19 cellular contexts compared by ENCODE assay signal in the genomic region with DNA sequence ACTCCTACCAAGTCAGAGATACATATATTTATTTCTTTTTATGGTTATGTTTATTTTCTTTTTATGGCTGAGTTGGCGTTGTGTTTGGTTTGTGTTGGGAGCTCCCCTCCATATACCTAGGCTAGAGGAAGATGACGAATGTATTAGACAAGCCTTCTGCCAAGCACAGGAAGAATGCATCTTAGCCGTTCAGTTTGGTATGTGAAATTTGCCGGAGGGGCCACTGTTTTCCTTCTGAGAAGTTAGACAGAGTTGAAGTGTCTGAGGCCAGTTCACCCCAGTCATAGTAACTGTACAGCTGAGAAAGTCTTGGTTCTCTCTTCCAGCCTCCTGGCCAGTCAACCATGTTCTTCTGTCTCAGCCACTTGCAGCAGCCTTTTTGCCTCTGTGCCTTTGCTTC. TPM values are rescaled to one million over a fixed set of nuclear protein-coding genes. Genes with fewer than 3 reads are reported as not detected.
DNase-seq lines count a peak whose midpoint lies in the region; ATAC-seq and TF ChIP-seq lines count a peak whose summit lies in the region.
"Had no signal": no experiment of that assay in that cellular context is flagged by ENCODE, and none has a peak within 500 bp of the region (broad histone marks: within the 10 kb centered on the region; RNA-seq: fewer than 3 reads in every experiment).

No MANE protein-coding gene starts in this region.

- H3F3A ChIP-seq in smooth muscle cell (ENCODE audit: low read depth), result peaks cover 3% of the 10 kb centered on the region

- H3K27ac ChIP-seq in cardiac muscle cell (peak overlapping the region; percentile 8), right cardiac atrium (ENCODE audit: low read length) (no peak overlapping the region), foreskin keratinocyte (no peak overlapping the region), smooth muscle cell (ENCODE audit: low read depth) (peak overlapping the region; percentile 99), esophagus squamous epithelium (no peak overlapping the region)
- H3K27ac ChIP-seq: left lung, testis, WERI-Rb-1 had no signal

- no peaks in the 10 kb centered on the region for H3K9me3 ChIP-seq in cardiac muscle cell (ENCODE audit: low read depth)
- H3K9me3 ChIP-seq in right cardiac atrium (ENCODE audit: control insufficient read depth, low read length), result no peaks in the 10 kb centered on the region
- no peaks in the 10 kb centered on the region for H3K9me3 ChIP-seq in smooth muscle cell (replicated peaks; ENCODE audit: low read depth)
- no peaks in the 10 kb centered on the region for H3K9me3 ChIP-seq in esophagus squamous epithelium
- H3K9me3 ChIP-seq: left lung, testis had no signal

- H3K79me2 ChIP-seq in smooth muscle cell (ENCODE audit: low read depth), result peaks cover 100% of the 10 kb centered on the region

- H3K4me1 ChIP-seq in cardiac muscle cell (ENCODE audit: low read depth), result peaks cover 68% of the 10 kb centered on the region
- peaks cover 24% of the 10 kb centered on the region for H3K4me1 ChIP-seq in right cardiac atrium (ENCODE audit: control insufficient read depth, insufficient read depth, low read length)
- peaks cover 37% of the 10 kb centered on the region for H3K4me1 ChIP-seq in foreskin keratinocyte
- peaks cover 61% of the 10 kb centered on the region for H3K4me1 ChIP-seq in smooth muscle cell (ENCODE audit: low read depth)
- H3K4me1 ChIP-seq in esophagus squamous epithelium, result peaks cover 0 to 65% (median 11%) of the 10 kb centered on the region in 3 donors

- H3K4me3 ChIP-seq in cardiac muscle cell, result no peak overlapping the region
- no peak overlapping the region for H3K4me3 ChIP-seq in right cardiac atrium (ENCODE audit: low read length)
- H3K4me3 ChIP-seq in astrocyte of the spinal cord (ENCODE audit: low read depth, low read length), result no peak overlapping the region
- no peak overlapping the region for H3K4me3 ChIP-seq in smooth muscle cell
- no peak overlapping the region for H3K4me3 ChIP-seq in esophagus squamous epithelium
- H3K4me3 ChIP-seq: left lung, testis had no signal

- peak overlapping the region; percentile 41 for H3K4me2 ChIP-seq in smooth muscle cell

- DNase-seq in cardiac muscle cell (ENCODE audit: low read depth in 1 of 2, low spot score in 1 of 2), result peak in 1 of 2 donors; percentile 39
- no peak for DNase-seq in right cardiac atrium
- peak; percentile 75 for DNase-seq in astrocyte of the spinal cord (ENCODE audit: low read depth, low spot score)
- DNase-seq in foreskin keratinocyte, result peak; percentile 68 to 90
- DNase-seq in smooth muscle cell (lab: John Stamatoyannopoulos, UW; ENCODE audit: unreplicated experiment), result no peak
- no peak for DNase-seq in esophagus squamous epithelium (lab: John Stamatoyannopoulos, UW)
- DNase-seq in activated naive CD4-positive, alpha-beta T cell treated with anti-CD3 and anti-CD28 coated beads, Interleukin-2, amount 50 U/mL, for 72 hours (ENCODE audit: low spot score in 2 of 2), result no peak
- DNase-seq in G401 (ENCODE audit: low spot score), result no peak
- DNase-seq: 8988T; activated naive CD4-positive, alpha-beta T cell treated with Interleukin-2 at 50 U/mL for 16 hours; cerebellar nuclear complex; DMS79; left lung; natural killer cell; NCI-H1092 treated with DMSO at 0.1 percent for 48 hours; NCI-H345; testis; WERI-Rb-1 had no signal

- no peak for ATAC-seq in right cardiac atrium
- peak; percentile 45 for ATAC-seq in foreskin keratinocyte
- ATAC-seq in activated naive CD4-positive, alpha-beta T cell treated with anti-CD3 and anti-CD28 coated beads, Interleukin-2, amount 50 U/mL, for 72 hours, result no peak
- ATAC-seq: HCT116, left lung, natural killer cell had no signal

- H2AFZ ChIP-seq in smooth muscle cell (ENCODE audit: low read depth), result no peak overlapping the region

- WGBS in right cardiac atrium, result 78% methylated on average over 4 of the region's 4 CpGs
- WGBS in smooth muscle cell (ENCODE audit: low lambda C conversion rate), result 30% methylated on average over 4 of the region's 4 CpGs
- WGBS in esophagus squamous epithelium, 2 donors, result 66 to 69% methylated on average over 4 of the region's 4 CpGs

- no peaks in the 10 kb centered on the region for H3K9me3 Mint-ChIP-seq in activated naive CD4-positive, alpha-beta T cell treated with anti-CD3 and anti-CD28 coated beads, Interleukin-2, amount 50 U/mL, for 72 hours
- H3K9me3 Mint-ChIP-seq: natural killer cell had no signal

- H3K27me3 ChIP-seq in cardiac muscle cell (no peaks in the 10 kb centered on the region), right cardiac atrium (ENCODE audit: control insufficient read depth, insufficient read depth) (no peaks in the 10 kb centered on the region), foreskin keratinocyte (no peaks in the 10 kb centered on the region), smooth muscle cell (ENCODE audit: low read depth) (no peaks in the 10 kb centered on the region), esophagus squamous epithelium (no peaks in the 10 kb centered on the region)
- H3K27me3 ChIP-seq: left lung, testis had no signal

- H3K36me3 ChIP-seq in cardiac muscle cell, result no peaks in the 10 kb centered on the region
- H3K36me3 ChIP-seq in smooth muscle cell (ENCODE audit: low read depth), result no peaks in the 10 kb centered on the region
- H3K36me3 ChIP-seq in esophagus squamous epithelium, result no peaks in the 10 kb centered on the region
- H3K36me3 ChIP-seq: left lung, WERI-Rb-1 had no signal

- TF ChIP-seq POLR2A in esophagus squamous epithelium (IDR thresholded peaks at IDR 0.05), result no peak

- H3K9ac ChIP-seq in smooth muscle cell (ENCODE audit: low read depth), result no peak overlapping the region

- no peaks in the 10 kb centered on the region for H3K36me3 Mint-ChIP-seq in activated naive CD4-positive, alpha-beta T cell treated with anti-CD3 and anti-CD28 coated beads, Interleukin-2, amount 50 U/mL, for 72 hours
- H3K36me3 Mint-ChIP-seq: natural killer cell had no signal

- intact Hi-C loops in right cardiac atrium (cut with DNase I) (no loop called here), esophagus squamous epithelium (cut with DNase I) (no loop called here)

- TF ChIP-seq CTCF in cardiac muscle cell (IDR thresholded peaks at IDR 0.05; ENCODE audit: low read depth, low read length) (no peak), astrocyte of the spinal cord (IDR thresholded peaks at IDR 0.05; ENCODE audit: low read depth, low read length) (no peak), foreskin keratinocyte (conservative IDR thresholded peaks at IDR 0.05) (no peak), smooth muscle cell (IDR thresholded peaks at IDR 0.05; ENCODE audit: borderline replicate concordance, insufficient read depth, poor library complexity, severe bottlenecking) (no peak), esophagus squamous epithelium (IDR thresholded peaks at IDR 0.05) (no peak)

- in situ Hi-C loops in astrocyte of the spinal cord (cut with HindIII; ENCODE audit: low sequenced_read_pairs), result no loop called here
- in situ Hi-C loops in G401 (cut with HindIII; ENCODE audit: low sequenced_read_pairs), result no loop called here

- H3K27ac Mint-ChIP-seq in activated naive CD4-positive, alpha-beta T cell treated with anti-CD3 and anti-CD28 coated beads, Interleukin-2, amount 50 U/mL, for 72 hours, result no peak overlapping the region
- H3K27ac Mint-ChIP-seq: natural killer cell had no signal

- H4K20me1 ChIP-seq in smooth muscle cell (ENCODE audit: low read depth), result peaks cover 84% of the 10 kb centered on the region

RNA-seq across cellular contexts. Expression of gene TEAD1, which starts 29.8 kb away (rescaled TPM):
- 73.9 and 105 TPM in 2 replicates for total RNA-seq in cardiac muscle cell
- 45.9 and 52.0 TPM in 2 replicates for polyA plus RNA-seq in cardiac muscle cell
- total RNA-seq in right cardiac atrium, result 100 to 1,000 TPM in 2 of 4 donors, 10 to 100 TPM in 2; 81.3 to 105 (median 98.4) TPM
- polyA plus RNA-seq in right cardiac atrium, result 19.7 TPM
- 90.2 and 92.3 TPM in 2 replicates for total RNA-seq in foreskin keratinocyte
- 5.8 and 8.4 TPM in 2 replicates for polyA plus RNA-seq in foreskin keratinocyte
- 181 and 191 TPM in 2 replicates for total RNA-seq in smooth muscle cell
- 63.0 and 66.9 TPM in 2 replicates for polyA plus RNA-seq in smooth muscle cell
- total RNA-seq in esophagus squamous epithelium, result 10 to 100 TPM; 33.3 to 75.2 (median 49.8) TPM
- total RNA-seq in activated naive CD4-positive, alpha-beta T cell treated with anti-CD3 and anti-CD28 coated beads, Interleukin-2, amount 50 U/mL, for 72 hours, result under 1 TPM; 0.14 to 0.18 TPM
- 11.6 and 33.4 TPM in 2 replicates for total RNA-seq in G401 (2014; rRNA removed; shearing (Covaris generic))
- total RNA-seq: natural killer cell had no signal

Comparison
In these comparisons a context has a peak if more than half of its experiments do, and no peak if none do; other contexts are left out.
1. H3K27ac ChIP-seq: peak in cardiac muscle cell (single experiment) and smooth muscle cell (single experiment); none in right cardiac atrium (single experiment), foreskin keratinocyte (single experiment) and esophagus squamous epithelium (0 of 4).
2. DNase-seq: peak in astrocyte of the spinal cord (single experiment) and foreskin keratinocyte (2 of 2); none in right cardiac atrium (0 of 3), smooth muscle cell (single experiment), esophagus squamous epithelium (single experiment), activated naive CD4-positive, alpha-beta T cell treated with anti-CD3 and anti-CD28 coated beads, Interleukin-2, amount 50 U/mL, for 72 hours (0 of 2) and G401 (single experiment).
3. RNA of gene TEAD1, which starts 29.8 kb away (total RNA-seq): 181 to 191 TPM in smooth muscle cell, 73.9 to 105 TPM in cardiac muscle cell, 81.3 to 105 TPM in right cardiac atrium, 90.2 to 92.3 TPM in foreskin keratinocyte, 33.3 to 75.2 TPM in esophagus squamous epithelium and 11.6 to 33.4 TPM in G401; 0.14 to 0.18 TPM in activated naive CD4-positive, alpha-beta T cell treated with anti-CD3 and anti-CD28 coated beads, Interleukin-2, amount 50 U/mL, for 72 hours; every median in the first group is over 10 times any median in the second.